ENCODE assay signal across 9 cellular contexts in the genomic region with DNA sequence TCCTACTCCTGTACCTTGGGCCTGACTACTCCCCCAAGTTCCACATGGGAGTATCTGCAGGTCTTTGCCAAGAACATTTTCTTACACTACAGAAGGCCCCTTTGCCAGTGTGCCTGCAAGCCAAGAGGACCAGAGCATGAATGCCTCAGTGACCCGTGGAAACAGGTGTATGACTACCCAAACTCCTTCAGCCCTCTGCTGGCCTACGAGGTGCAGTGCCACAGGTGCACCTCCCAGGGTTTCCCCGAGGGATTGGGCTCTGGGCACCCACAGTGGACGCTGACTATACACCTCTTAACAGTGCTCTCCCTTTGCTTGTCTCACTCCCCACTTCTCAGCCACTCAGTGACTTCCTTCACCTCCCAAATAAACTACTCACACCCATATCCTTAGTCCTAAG.
A peak's percentile ranks its signal among the peaks of the same experiment; 100 is the strongest.
DNase-seq lines count a peak whose midpoint lies in the region; ATAC-seq and TF ChIP-seq lines count a peak whose summit lies in the region.
"Had no signal": no experiment of that assay in that cellular context is flagged by ENCODE, and none has a peak within 500 bp of the region (broad histone marks: within the 10 kb centered on the region; RNA-seq: fewer than 3 reads in every experiment).

No MANE protein-coding gene starts in this region.

- H3K9ac ChIP-seq in rectal smooth muscle tissue (ENCODE audit: low read length) = no peak overlapping the region

- ATAC-seq in GM21360 (IDR thresholded peaks at IDR 0.05; ENCODE audit: unreplicated experiment) = no peak

- intact Hi-C loops in prostate gland (cut with DNase I) = no loop called here

- TF ChIP-seq CTCF in prostate gland (IDR thresholded peaks at IDR 0.05) = peak in 2 of 4 experiments; percentile 8 to 49

- H3K27me3 ChIP-seq in esophagus (ENCODE audit: control insufficient read depth in 1 of 2, insufficient read depth in 2 of 2, low read length in 2 of 2) = no peaks in the 10 kb centered on the region
- H3K27me3 ChIP-seq in rectal smooth muscle tissue (ENCODE audit: control insufficient read depth, insufficient read depth, low read length) = no peaks in the 10 kb centered on the region
- H3K27me3 ChIP-seq in prostate gland (replicated peaks; ENCODE audit: insufficient read depth) = no peaks in the 10 kb centered on the region

- peak overlapping the region; percentile 17 to 50 for H3K27ac ChIP-seq in esophagus (ENCODE audit: low read depth in 2 of 2, low read length in 1 of 2)
- peak overlapping the region; percentile 97 for H3K27ac ChIP-seq in rectal smooth muscle tissue (ENCODE audit: low read depth, low read length)
- H3K27ac ChIP-seq in prostate gland = peak overlapping the region in 1 of 2 donors; percentile 51

- H3K4me1 ChIP-seq in esophagus (ENCODE audit: control insufficient read depth in 2 of 2, insufficient read depth in 2 of 2, low read length in 1 of 2) (peaks cover 0 to 6% of the 10 kb centered on the region in 2 donors), rectal smooth muscle tissue (ENCODE audit: control insufficient read depth, insufficient read depth, low read length) (peaks cover 87% of the 10 kb centered on the region), prostate gland (replicated peaks) (no peaks in the 10 kb centered on the region)

- H3K36me3 ChIP-seq in esophagus (ENCODE audit: control insufficient read depth in 2 of 2, insufficient read depth in 2 of 2, low read length in 1 of 2) = no peaks in the 10 kb centered on the region
- H3K36me3 ChIP-seq in rectal smooth muscle tissue (ENCODE audit: control insufficient read depth, insufficient read depth, low read length) = peaks cover 4% of the 10 kb centered on the region
- no peaks in the 10 kb centered on the region for H3K36me3 ChIP-seq in prostate gland

- no peak for TF ChIP-seq POLR2A in prostate gland (IDR thresholded peaks at IDR 0.05)

- DNase-seq in ELR (ENCODE audit: low read depth) (peak; percentile 62), LoVo (ENCODE audit: low spot score) (peak; percentile 40), NK-92 (lab: John Stamatoyannopoulos, UW; ENCODE audit: unreplicated experiment) (no peak), prostate gland (ENCODE audit: low spot score) (no peak), T-helper 2 cell (no peak)
- DNase-seq: NCI-H1417 had no signal

- H3K4me3 ChIP-seq in esophagus (ENCODE audit: low read depth in 1 of 2, low read length in 2 of 2) (no peak overlapping the region), rectal smooth muscle tissue (ENCODE audit: low read length) (no peak overlapping the region), prostate gland (no peak overlapping the region)

- WGBS in esophagus, 2 donors = 45 to 70% methylated on average over 4 of the region's 4 CpGs
- 75% methylated on average over 4 of the region's 4 CpGs for WGBS in prostate gland

- H3K9me3 ChIP-seq in esophagus (ENCODE audit: control insufficient read depth in 2 of 2, insufficient read depth in 1 of 2, low read depth in 1 of 2, low read length in 1 of 2) = no peaks in the 10 kb centered on the region
- no peaks in the 10 kb centered on the region for H3K9me3 ChIP-seq in prostate gland

Comparison
In these comparisons a context has a peak if more than half of its experiments do, and no peak if none do; other contexts are left out.
1. DNase-seq: peak in ELR (single experiment) and LoVo (single experiment); none in NK-92 (single experiment), prostate gland (single experiment) and T-helper 2 cell (0 of 5).